ENCODE assay signal across 9 cellular contexts in genomic region chr22:32444068-32444467, GRCh38. TPM values are rescaled to one million over a fixed set of nuclear protein-coding genes. Genes with fewer than 3 reads are reported as not detected.
A peak's percentile ranks its signal among the peaks of the same experiment; 100 is the strongest.
DNase-seq lines count a peak whose midpoint lies in the region; ATAC-seq, FAIRE-seq and TF ChIP-seq lines count a peak whose summit lies in the region.
"Had no signal": no experiment of that assay in that cellular context is flagged by ENCODE, and none has a peak within 500 bp of the region (broad histone marks: within the 10 kb centered on the region; RNA-seq: fewer than 3 reads in every experiment).

No MANE protein-coding gene starts in this region.

- intact Hi-C loops in PC-3 (cut with micrococcal nuclease): loop anchor here (1.0 kb wide), 1 partner anchor 31 kb away; no protein-coding TSS in a partner anchor
- intact Hi-C loops in vagina (cut with DNase I): no loop called here

- H3K79me2 ChIP-seq in PC-3 (ENCODE audit: low read length) (no peaks in the 10 kb centered on the region), hepatocyte (no peaks in the 10 kb centered on the region)

- H3K4me1 ChIP-seq in PC-3 (ENCODE audit: insufficient read depth, low read length) (no peaks in the 10 kb centered on the region), hepatocyte (ENCODE audit: insufficient read depth) (no peaks in the 10 kb centered on the region), vagina (no peaks in the 10 kb centered on the region)
- H3K4me1 ChIP-seq: SJCRH30 had no signal

- H3K9me3 ChIP-seq in PC-3 (ENCODE audit: low read length): no peaks in the 10 kb centered on the region
- H3K9me3 ChIP-seq in hepatocyte (ENCODE audit: low read depth): no peaks in the 10 kb centered on the region
- H3K9me3 ChIP-seq in vagina: no peaks in the 10 kb centered on the region
- H3K9me3 ChIP-seq: SJCRH30 had no signal

- no TSS peak for BruUV-seq in PC-3 (replicated peaks; lab: Mats Ljungman, UMichigan)

- H3K27me3 ChIP-seq in PC-3 (ENCODE audit: low read length) (peaks cover 23% of the 10 kb centered on the region; the same call in 1 of the 2 replicates), hepatocyte (peaks cover 42% of the 10 kb centered on the region), vagina (no peaks in the 10 kb centered on the region)

- peak; percentile 68 for TF ChIP-seq CTCF in PC-3 (conservative IDR thresholded peaks at IDR 0.05; ENCODE audit: low read depth, low read length)
- peak; percentile 27 for TF ChIP-seq CTCF in hepatocyte (IDR thresholded peaks at IDR 0.05; ENCODE audit: poor library complexity)
- no peak for TF ChIP-seq CTCF in vagina (IDR thresholded peaks at IDR 0.05)

- H3K4me3 ChIP-seq in PC-3 (ENCODE audit: low read length) (no peak overlapping the region), hepatocyte (no peak overlapping the region), vagina (no peak overlapping the region)
- H3K4me3 ChIP-seq: SJCRH30 had no signal

- H3K4me2 ChIP-seq in PC-3 (ENCODE audit: low read length) (no peak overlapping the region), hepatocyte (no peak overlapping the region)

- H3K36me3 ChIP-seq in PC-3 (ENCODE audit: low read depth, low read length) (no peaks in the 10 kb centered on the region), hepatocyte (replicated peaks; ENCODE audit: insufficient read depth, low read depth) (no peaks in the 10 kb centered on the region), vagina (no peaks in the 10 kb centered on the region)
- H3K36me3 ChIP-seq: SJCRH30 had no signal

- CTCF ChIA-PET in PC-3 (lab: Charles Lee): interaction anchor here (0.9 to 1.0 kb wide), 2 partner anchors 25 to 30 kb away, joined by 3 read pairs; no protein-coding TSS in a partner anchor

- no peak for TF ChIP-seq POLR2A in GM12891 (IDR thresholded peaks at IDR 0.05; ENCODE audit: low read depth, low read length)
- no peak for TF ChIP-seq POLR2A in vagina (IDR thresholded peaks at IDR 0.05)

- FAIRE-seq in GM12891 (lab: Jason Lieb, UNC): no peak

- POLR2A ChIA-PET in PC-3 (lab: Charles Lee; ENCODE audit: unreplicated experiment): no interaction called here

- H4K20me1 ChIP-seq in PC-3 (ENCODE audit: low read length) (no peaks in the 10 kb centered on the region), hepatocyte (ENCODE audit: insufficient read depth, poor library complexity, severe bottlenecking) (no peaks in the 10 kb centered on the region)

- no peaks in the 10 kb centered on the region for H3F3A ChIP-seq in PC-3 (ENCODE audit: low read length, unreplicated experiment)

- peak; percentile 30 for DNase-seq in Caki2 (ENCODE audit: low read depth)
- peak; percentile 19 for DNase-seq in GM12891 (ENCODE audit: insufficient read length, low spot score)
- DNase-seq in PC-3: peak; percentile 52
- DNase-seq in hepatocyte (ENCODE audit: low spot score): peak; percentile 34
- no peak for DNase-seq in putamen (ENCODE audit: low spot score)
- DNase-seq in vagina (ENCODE audit: extremely low spot score in 2 of 2): no peak

- H2AFZ ChIP-seq in PC-3 (ENCODE audit: low read length) (no peak overlapping the region), hepatocyte (no peak overlapping the region)

- no peaks in the 10 kb centered on the region for H3K9me2 ChIP-seq in PC-3 (replicated peaks; ENCODE audit: low read length)
- H3K9me2 ChIP-seq in hepatocyte (replicated peaks; ENCODE audit: insufficient read depth): no peaks in the 10 kb centered on the region

- H3K27ac ChIP-seq in PC-3 (ENCODE audit: low read length) (no peak overlapping the region), hepatocyte (no peak overlapping the region), vagina (no peak overlapping the region)
- H3K27ac ChIP-seq: SJCRH30 had no signal

- WGBS in hepatocyte (ENCODE audit: low lambda C conversion rate, missing lambda C conversion rate): 50% methylated on average over 6 of the region's 6 CpGs

- in situ Hi-C loops in Caki2 (cut with HindIII; ENCODE audit: low pct_unique_long_range_greater_than_20kb, low sequenced_read_pairs): no loop called here

- ATAC-seq in PC-3: peak; percentile 82
- ATAC-seq in GM19455 (IDR thresholded peaks at IDR 0.05; ENCODE audit: unreplicated experiment): no peak
- no peak for ATAC-seq in GM19452 (IDR thresholded peaks at IDR 0.05; ENCODE audit: unreplicated experiment)

- no peak overlapping the region for H3K9ac ChIP-seq in PC-3 (ENCODE audit: low read length)

TF ChIP-seq in GM12891, 5 proteins besides CTCF, POLR2A, EP300 and RAD21:
- no peak for TF ChIP-seq PAX5 (IDR thresholded peaks at IDR 0.05; ENCODE audit: insufficient read depth, low read length, severe bottlenecking)
- no peak for TF ChIP-seq POU2F2 (IDR thresholded peaks at IDR 0.05; ENCODE audit: low read depth, low read length)
- no peak for TF ChIP-seq SPI1 (IDR thresholded peaks at IDR 0.05; ENCODE audit: low read depth, low read length)
- no peak for TF ChIP-seq POLR2AphosphoS5 (IDR thresholded peaks at IDR 0.05; ENCODE audit: low read depth, low read length)
- no peak for TF ChIP-seq TAF1 (IDR thresholded peaks at IDR 0.05; ENCODE audit: low read depth, low read length)

RNA-seq across cellular contexts. Expression of gene BPIFC, which starts 20.2 kb away (rescaled TPM):
- not detected in 2 replicates for total RNA-seq in Caki2 (2014; rRNA removed; shearing (Covaris generic); ENCODE audit: low replicate concordance)
- not detected for polyA plus RNA-seq in GM12891 (2012; ENCODE audit: low read depth, missing spikeins)
- not detected in 2 replicates for total RNA-seq in PC-3 (2014; rRNA removed)
- not detected in 2 replicates for total RNA-seq in hepatocyte
- not detected in 2 replicates for polyA plus RNA-seq in hepatocyte
- total RNA-seq in vagina: not detected
- total RNA-seq: SJCRH30 had no signal

RNA-seq across cellular contexts. Expression of gene FBXO7, which starts 30.5 kb away (rescaled TPM):
- 136 and 145 TPM in 2 replicates for total RNA-seq in Caki2 (2014; rRNA removed; shearing (Covaris generic); ENCODE audit: low replicate concordance)
- 80.8 TPM for polyA plus RNA-seq in GM12891 (2012; ENCODE audit: low read depth, missing spikeins)
- total RNA-seq in PC-3 (2014; rRNA removed) (43.6 and 44.2 TPM in 2 replicates), hepatocyte (82.7 and 91.3 TPM in 2 replicates), vagina (70.2 TPM)
- polyA plus RNA-seq in hepatocyte: 92.5 and 94.2 TPM in 2 replicates

RNA-seq across cellular contexts. Expression of gene RTCB, which starts 32.0 kb away (rescaled TPM):
- 258 and 298 TPM in 2 replicates for total RNA-seq in Caki2 (2014; rRNA removed; shearing (Covaris generic); ENCODE audit: low replicate concordance)
- polyA plus RNA-seq in GM12891 (2012; ENCODE audit: low read depth, missing spikeins): 84.4 TPM
- total RNA-seq in PC-3 (2014; rRNA removed) (136 and 146 TPM in 2 replicates), hepatocyte (95.6 and 104 TPM in 2 replicates), vagina (42.2 TPM)
- 80.3 and 83.6 TPM in 2 replicates for polyA plus RNA-seq in hepatocyte

Comparison
In these comparisons a context has a peak if more than half of its experiments do, and no peak if none do; other contexts are left out.
1. DNase-seq: peak in Caki2 (single experiment), GM12891 (single experiment), PC-3 (single experiment) and hepatocyte (single experiment); none in putamen (single experiment) and vagina (0 of 2).
2. CTCF ChIP-seq: peak in PC-3 (single experiment) and hepatocyte (single experiment); none in vagina (0 of 3).